Comparison of ENCODE assay signal across 3 cellular contexts in the genomic region with DNA sequence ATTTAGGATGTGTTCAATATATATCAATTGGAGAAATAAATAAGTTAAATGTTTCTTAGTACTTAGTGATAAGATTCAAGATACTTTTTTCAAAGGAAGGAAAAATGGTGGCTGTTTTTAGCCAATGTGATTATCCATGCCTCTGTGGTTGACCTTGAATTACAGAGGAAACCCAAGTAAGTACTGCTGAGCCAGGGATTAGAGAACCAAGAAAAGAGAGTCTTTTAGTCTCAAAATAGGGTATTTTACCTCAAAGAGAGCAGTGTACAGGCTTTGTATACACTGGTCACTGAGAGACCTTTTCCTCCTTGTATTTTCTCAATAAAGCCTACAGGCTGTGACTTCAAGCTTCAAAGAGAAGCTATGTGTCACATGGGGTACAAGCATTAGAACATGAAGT.
"Had no signal": no experiment of that assay in that cellular context is flagged by ENCODE, and none has a peak within 500 bp of the region (broad histone marks: within the 10 kb centered on the region; RNA-seq: fewer than 3 reads in every experiment).

No MANE protein-coding gene starts in this region.

- H3K4me3 ChIP-seq: GM12878 had no signal

- DNase-seq: GDM1, GF-D8 had no signal

- ATAC-seq: GM12878 had no signal
